ENCODE assay signal across 11 cellular contexts in genomic region chr15:64619880-64620839, GRCh38.
A peak's percentile ranks its signal among the peaks of the same experiment; 100 is the strongest.
DNase-seq lines count a peak whose midpoint lies in the region; ATAC-seq and TF ChIP-seq lines count a peak whose summit lies in the region.
"Had no signal": no experiment of that assay in that cellular context is flagged by ENCODE, and none has a peak within 500 bp of the region (broad histone marks: within the 10 kb centered on the region; RNA-seq: fewer than 3 reads in every experiment).

No MANE protein-coding gene starts in this region.

- H3K27me3 Mint-ChIP-seq in activated CD8-positive, alpha-beta T cell treated with anti-CD3 and anti-CD28 coated beads for 36 hours: no peaks in the 10 kb centered on the region

- H3K4me3 ChIP-seq in cardiac muscle cell (no peak overlapping the region), heart left ventricle (no peak overlapping the region), fibroblast of pulmonary artery (replicated peaks; ENCODE audit: low read depth, low read length) (no peak overlapping the region), thymus (ENCODE audit: low read length) (no peak overlapping the region)
- H3K4me3 ChIP-seq: dorsolateral prefrontal cortex had no signal

- ATAC-seq in heart left ventricle: no peak
- no peak for ATAC-seq in activated CD8-positive, alpha-beta T cell treated with anti-CD3 and anti-CD28 coated beads for 36 hours
- no peak for ATAC-seq in GM21367 (IDR thresholded peaks at IDR 0.05; ENCODE audit: unreplicated experiment)
- no peak for ATAC-seq in HG03175 (IDR thresholded peaks at IDR 0.05; ENCODE audit: unreplicated experiment)

- no peak for TF ChIP-seq POLR2A in heart left ventricle (IDR thresholded peaks at IDR 0.05)

- CTCF ChIA-PET in activated CD8-positive, alpha-beta T cell treated with anti-CD3 and anti-CD28 coated beads for 36 hours (lab: Charles Lee): interaction anchor here (0.7 to 1.7 kb wide), 4 partner anchors 10 to 31 kb away, joined by 3 to 6 read pairs (median 4); no protein-coding TSS in a partner anchor

- POLR2A ChIA-PET in activated CD8-positive, alpha-beta T cell treated with anti-CD3 and anti-CD28 coated beads for 36 hours (lab: Charles Lee): no interaction called here

- DNase-seq in cardiac muscle cell (ENCODE audit: low read depth in 1 of 2, low spot score in 1 of 2): peak in 1 of 2 donors; percentile 64
- DNase-seq in heart left ventricle: no peak
- no peak for DNase-seq in activated CD8-positive, alpha-beta T cell treated with anti-CD3 and anti-CD28 coated beads for 36 hours
- peak; percentile 65 for DNase-seq in fibroblast of pulmonary artery (ENCODE audit: low read depth)
- DNase-seq in NCI-H1930 (lab: John Stamatoyannopoulos, UW): no peak
- DNase-seq: DMS 273 treated with DMSO at 0.1 percent for 48 hours, dorsolateral prefrontal cortex, mesenchymal stem cell had no signal

- 69 to 82% (median 80%) methylated on average over 1 of the region's 1 CpG for WGBS in heart left ventricle, 4 donors
- WGBS in thymus: 95% methylated on average over 1 of the region's 1 CpG

- H3K27me3 ChIP-seq in cardiac muscle cell: no peaks in the 10 kb centered on the region
- H3K27me3 ChIP-seq in heart left ventricle: no peaks in the 10 kb centered on the region
- H3K27me3 ChIP-seq in thymus (ENCODE audit: control insufficient read depth, insufficient read depth): no peaks in the 10 kb centered on the region
- H3K27me3 ChIP-seq: dorsolateral prefrontal cortex had no signal

- intact Hi-C loops in heart left ventricle (cut with DNase I): no loop called here
- intact Hi-C loops in activated CD8-positive, alpha-beta T cell treated with anti-CD3 and anti-CD28 coated beads for 36 hours (cut with micrococcal nuclease): no loop called here

- peaks cover 20% of the 10 kb centered on the region for H3K36me3 Mint-ChIP-seq in activated CD8-positive, alpha-beta T cell treated with anti-CD3 and anti-CD28 coated beads for 36 hours (ENCODE audit: low read depth)

- H3K4me1 Mint-ChIP-seq in activated CD8-positive, alpha-beta T cell treated with anti-CD3 and anti-CD28 coated beads for 36 hours (ENCODE audit: low read depth): peaks cover 87% of the 10 kb centered on the region

- H3K4me1 ChIP-seq in cardiac muscle cell (ENCODE audit: low read depth) (peaks cover 27% of the 10 kb centered on the region), heart left ventricle (peaks cover 0 to 49% (median 26%) of the 10 kb centered on the region in 12 donors), thymus (ENCODE audit: control insufficient read depth, insufficient read depth, low read length) (peaks cover 19% of the 10 kb centered on the region)

- TF ChIP-seq CTCF in cardiac muscle cell (IDR thresholded peaks at IDR 0.05; ENCODE audit: low read depth, low read length) (no peak), heart left ventricle (IDR thresholded peaks at IDR 0.05) (no peak), fibroblast of pulmonary artery (IDR thresholded peaks at IDR 0.05; ENCODE audit: low read length, missing control alignments) (no peak)
- TF ChIP-seq CTCF in activated CD8-positive, alpha-beta T cell treated with anti-CD3 and anti-CD28 coated beads for 36 hours (IDR thresholded peaks at IDR 0.05): no peak

- no peaks in the 10 kb centered on the region for H3K36me3 ChIP-seq in cardiac muscle cell
- H3K36me3 ChIP-seq in heart left ventricle: peaks cover 0 to 17% (median 12%) of the 10 kb centered on the region in 9 donors
- peaks cover 3% of the 10 kb centered on the region for H3K36me3 ChIP-seq in thymus (ENCODE audit: control insufficient read depth, insufficient read depth)

- H3K4me3 Mint-ChIP-seq in activated CD8-positive, alpha-beta T cell treated with anti-CD3 and anti-CD28 coated beads for 36 hours: no peak overlapping the region

- H3K27ac ChIP-seq in cardiac muscle cell (peak overlapping the region; percentile 30), heart left ventricle (no peak overlapping the region), thymus (ENCODE audit: low read depth) (peak overlapping the region; percentile 50)

- no peaks in the 10 kb centered on the region for H3K9me3 ChIP-seq in cardiac muscle cell (ENCODE audit: low read depth)
- no peaks in the 10 kb centered on the region for H3K9me3 ChIP-seq in heart left ventricle
- H3K9me3 ChIP-seq in thymus (ENCODE audit: control insufficient read depth): no peaks in the 10 kb centered on the region

- H3K27ac Mint-ChIP-seq in activated CD8-positive, alpha-beta T cell treated with anti-CD3 and anti-CD28 coated beads for 36 hours: peak overlapping the region; percentile 77

- H3K9me3 Mint-ChIP-seq in activated CD8-positive, alpha-beta T cell treated with anti-CD3 and anti-CD28 coated beads for 36 hours: no peaks in the 10 kb centered on the region

Comparison
In these comparisons a context has a peak if more than half of its experiments do, and no peak if none do; other contexts are left out.
1. H3K27ac ChIP-seq: peak in cardiac muscle cell (single experiment) and thymus (single experiment); none in heart left ventricle (0 of 12).